In the genomic region with DNA sequence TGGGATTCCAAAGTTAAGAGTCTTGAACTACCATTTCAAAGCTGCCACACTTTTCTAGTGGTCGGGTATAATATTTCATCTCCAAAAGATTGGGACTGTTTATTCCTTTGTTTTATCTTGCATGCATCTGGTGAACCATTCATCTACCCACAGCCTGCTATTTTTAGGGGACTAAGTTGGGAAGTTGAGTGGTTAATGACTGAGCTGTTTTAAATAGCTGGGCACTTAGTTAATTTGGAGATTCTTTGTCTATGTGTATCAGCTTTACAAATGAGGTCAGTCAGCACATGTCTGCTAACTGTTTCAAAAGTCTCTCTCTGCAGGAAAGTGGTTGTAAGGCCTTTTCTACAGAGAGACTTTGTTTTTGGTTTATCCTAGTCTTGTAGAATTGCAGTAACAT, we compare ENCODE assay signal across 11 cellular contexts. TPM values are rescaled to one million over a fixed set of nuclear protein-coding genes. Genes with fewer than 3 reads are reported as not detected.
DNase-seq lines count a peak whose midpoint lies in the region; FAIRE-seq and TF ChIP-seq lines count a peak whose summit lies in the region.
"Had no signal": no experiment of that assay in that cellular context is flagged by ENCODE, and none has a peak within 500 bp of the region (broad histone marks: within the 10 kb centered on the region; RNA-seq: fewer than 3 reads in every experiment).

No MANE protein-coding gene starts in this region.

- H3K4me2 ChIP-seq in KMS-11 (peak overlapping the region; percentile 76), keratinocyte (ENCODE audit: control insufficient read depth, extremely low read depth, insufficient read depth, low read depth, low read length) (no peak overlapping the region)

- no peaks in the 10 kb centered on the region for H3K9me3 ChIP-seq in keratinocyte (ENCODE audit: control insufficient read depth, low read depth, low read length)

- peak overlapping the region; percentile 86 for H3K4me3 ChIP-seq in KMS-11 (IDR thresholded peaks at IDR 0.05; ENCODE audit: insufficient read depth, low read depth, low read length)
- no peak overlapping the region for H3K4me3 ChIP-seq in keratinocyte (ENCODE audit: control insufficient read depth in 2 of 3, extremely low read depth in 1 of 3, insufficient read depth in 2 of 3, low read depth in 1 of 3, low read length in 3 of 3)

- DNase-seq in AG20443 (ENCODE audit: low spot score) (peak; percentile 66), keratinocyte (ENCODE audit: low read depth, low spot score) (peak; percentile 30), SHP77 (lab: John Stamatoyannopoulos, UW) (no peak), GM20000 (ENCODE audit: low spot score) (no peak)
- DNase-seq in activated CD8-positive, alpha-beta memory T cell treated with anti-CD3 and anti-CD28 coated beads, Interleukin-2, amount 50 U/mL, for 4 hours: no peak
- DNase-seq in stimulated activated CD4-positive, alpha-beta T cell treated with anti-CD3 and anti-CD28 coated beads, Interleukin-1b, Interleukin-23, amount 100 ng/mL, for 48 hours: no peak
- DNase-seq: activated T-cell treated with anti-CD3 and anti-CD28 coated beads, Interleukin-2, amount 50 U/mL, for 1 hour; NCI-H345 had no signal

- H3K4me3 Mint-ChIP-seq in brain: peak overlapping the region in 3 of 5 experiments; percentile 20 to 73 (median 60)
- H3K4me3 Mint-ChIP-seq: type B pancreatic cell had no signal

- H3K27ac ChIP-seq in KMS-11 (peak overlapping the region; percentile 34; the same call in 1 of the 2 replicates), keratinocyte (ENCODE audit: control insufficient read depth, insufficient read depth, low read length) (no peak overlapping the region)

- H3K4me1 ChIP-seq in KMS-11 (ENCODE audit: low read depth, poor library complexity, severe bottlenecking) (peaks cover 79% of the 10 kb centered on the region), keratinocyte (ENCODE audit: control insufficient read depth, extremely low read depth, insufficient read depth, low read length) (peaks cover 30% of the 10 kb centered on the region)

- H3K36me3 Mint-ChIP-seq in brain: peaks cover 19% of the 10 kb centered on the region

- H3K4me1 Mint-ChIP-seq in brain: peaks cover 37% of the 10 kb centered on the region

- no peaks in the 10 kb centered on the region for H3K27me3 Mint-ChIP-seq in brain
- H3K27me3 Mint-ChIP-seq: type B pancreatic cell had no signal

- no peaks in the 10 kb centered on the region; the same call in 1 of the 2 replicates for H3K36me3 ChIP-seq in KMS-11 (ENCODE audit: insufficient read depth)
- H3K36me3 ChIP-seq in keratinocyte (ENCODE audit: control insufficient read depth in 2 of 2, extremely low read depth in 1 of 2, insufficient read depth in 2 of 2, low read length in 2 of 2): no peaks in the 10 kb centered on the region

- FAIRE-seq in keratinocyte (lab: Jason Lieb, UNC): peak; percentile 78

- no peaks in the 10 kb centered on the region for H3K27me3 ChIP-seq in KMS-11 (ENCODE audit: insufficient read depth, low read depth)
- no peaks in the 10 kb centered on the region for H3K27me3 ChIP-seq in keratinocyte (ENCODE audit: control insufficient read depth, extremely low read depth, insufficient read depth, low read length)

- no peaks in the 10 kb centered on the region for H4K20me1 ChIP-seq in KMS-11 (ENCODE audit: insufficient read depth)
- no peaks in the 10 kb centered on the region for H4K20me1 ChIP-seq in keratinocyte (ENCODE audit: control insufficient read depth, extremely low read depth, insufficient read depth, low read length)

- no peak overlapping the region for H3K9ac ChIP-seq in KMS-11
- H3K9ac ChIP-seq in keratinocyte (ENCODE audit: control insufficient read depth, extremely low read depth, insufficient read depth, low read length): no peak overlapping the region

- H2AFZ ChIP-seq in KMS-11 (ENCODE audit: low read depth): no peak overlapping the region
- H2AFZ ChIP-seq in keratinocyte (ENCODE audit: control insufficient read depth, low read length): no peak overlapping the region

- no peaks in the 10 kb centered on the region for H3K9me3 Mint-ChIP-seq in brain

- peak overlapping the region in 3 of 5 experiments; percentile 17 to 91 (median 80) for H3K27ac Mint-ChIP-seq in brain
- H3K27ac Mint-ChIP-seq: type B pancreatic cell had no signal

- dilution Hi-C loops in keratinocyte (cut with MboI; ENCODE audit: extremely low pct_ligation_motif_present, low sequenced_read_pairs): no loop called here

- TF ChIP-seq CTCF in KMS-11 (conservative IDR thresholded peaks at IDR 0.05; ENCODE audit: low read depth, low read length) (no peak), brain (conservative IDR thresholded peaks at IDR 0.05) (no peak), keratinocyte (optimal IDR thresholded peaks at IDR 0.05 in 1 of 3, IDR thresholded peaks at IDR 0.05 in 1 of 3, conservative IDR thresholded peaks at IDR 0.05 in 1 of 3; ENCODE audit: extremely low read depth in 1 of 3, insufficient read depth in 2 of 3, low read length in 3 of 3) (no peak), GM20000 (IDR thresholded peaks at IDR 0.05; ENCODE audit: extremely low read depth, missing control alignments) (no peak)

- H3K79me2 ChIP-seq in KMS-11 (ENCODE audit: insufficient read depth, low read depth): peaks cover 93% of the 10 kb centered on the region
- H3K79me2 ChIP-seq in keratinocyte (ENCODE audit: control insufficient read depth, insufficient read depth, low read length): peaks cover 88% of the 10 kb centered on the region

- H3K9me1 ChIP-seq in keratinocyte (ENCODE audit: control insufficient read depth, extremely low read depth, insufficient read depth, low read length): peaks cover 2% of the 10 kb centered on the region

RNA-seq across cellular contexts. Expression of gene BMP2K, which starts 8.1 kb away (rescaled TPM):
- polyA plus RNA-seq in brain (ENCODE audit: insufficient read depth, low read depth, low replicate concordance) (4.4 TPM), keratinocyte (27.0 to 35.4 TPM (median 27.4 TPM) in 3 replicates)
- polyA plus RNA-seq in keratinocyte (2011; ENCODE audit: low read depth): 14.7 TPM
- polyA plus RNA-seq in keratinocyte (2011; cell fraction: cytosol; rRNA removed): 15.6 and 34.6 TPM in 2 replicates
- polyA plus RNA-seq in keratinocyte (2011; cell fraction: nucleus; rRNA removed): 47.4 and 54.9 TPM in 2 replicates
- polyA plus RNA-seq in keratinocyte (2012; ENCODE audit: low replicate concordance): 16.2 and 18.1 TPM in 2 replicates
- polyA minus RNA-seq in keratinocyte: 11.7 to 79.7 TPM (median 41.1 TPM) in 3 replicates
- 25.5 TPM for polyA minus RNA-seq in keratinocyte (2011; cell fraction: cytosol; rRNA and poly(A)+ RNA removed)
- polyA minus RNA-seq in keratinocyte (2011; cell fraction: nucleus; rRNA and poly(A)+ RNA removed): 53.0 and 90.6 TPM in 2 replicates

Comparison
In these comparisons a context has a peak if more than half of its experiments do, and no peak if none do; other contexts are left out.
1. DNase-seq: peak in AG20443 (single experiment) and keratinocyte (single experiment); none in activated CD8-positive, alpha-beta memory T cell treated with anti-CD3 and anti-CD28 coated beads, Interleukin-2, amount 50 U/mL, for 4 hours (single experiment), SHP77 (0 of 2), GM20000 (single experiment) and stimulated activated CD4-positive, alpha-beta T cell treated with anti-CD3 and anti-CD28 coated beads, Interleukin-1b, Interleukin-23, amount 100 ng/mL, for 48 hours (single experiment).